ENCODE assay signal across 8 cellular contexts in the genomic region with DNA sequence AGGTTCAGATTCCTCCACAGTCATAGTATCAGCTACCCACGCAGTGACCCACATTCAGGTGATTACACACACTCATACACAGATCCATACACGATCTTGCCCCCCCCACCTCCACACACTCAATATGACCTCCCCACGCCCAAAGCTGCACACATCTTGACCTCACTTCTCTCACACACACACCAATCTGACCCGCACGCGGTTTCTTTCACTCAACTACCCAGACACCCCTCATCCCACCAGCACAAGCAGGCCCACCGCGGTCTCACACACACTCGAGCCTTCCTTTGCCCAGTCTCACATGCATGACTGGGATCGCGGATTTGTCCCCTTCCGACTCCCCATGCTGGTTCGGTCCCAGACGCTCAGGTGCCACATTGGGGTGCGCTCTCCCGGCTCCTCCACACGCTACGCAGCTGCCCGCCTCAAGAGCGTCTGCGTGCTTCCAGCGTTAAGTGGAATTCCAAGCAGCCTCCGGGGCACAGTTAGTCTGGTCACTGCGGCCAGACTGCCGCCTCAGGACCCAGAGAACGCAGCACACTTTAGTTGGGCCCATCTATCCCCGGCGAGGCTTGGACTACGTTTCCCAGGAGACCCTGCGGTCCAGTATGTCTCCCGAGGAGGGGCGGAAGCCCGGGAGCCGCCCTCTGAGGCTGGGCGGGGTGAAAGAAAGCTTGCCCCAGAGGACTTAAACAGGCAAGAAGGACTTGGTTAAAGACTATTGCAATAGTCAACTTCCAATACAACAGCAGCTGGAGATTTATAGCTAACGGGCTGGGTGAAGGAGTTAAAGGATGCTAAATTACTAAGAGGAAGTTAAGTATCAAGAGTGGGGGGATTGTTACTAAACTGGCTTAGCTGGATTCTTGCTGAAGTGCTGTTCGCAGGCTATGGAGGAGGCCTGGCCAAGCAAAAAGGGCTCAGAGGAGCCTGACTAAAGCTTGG. TPM values are rescaled to one million over a fixed set of nuclear protein-coding genes. Genes with fewer than 3 reads are reported as not detected.
DNase-seq lines count a peak whose midpoint lies in the region; ATAC-seq, FAIRE-seq and TF ChIP-seq lines count a peak whose summit lies in the region.

No MANE protein-coding gene starts in this region.

- H3K4me3 ChIP-seq in CD8-positive, alpha-beta T cell (ENCODE audit: low read depth, low read length), result peak overlapping the region; percentile 83
- H3K4me3 ChIP-seq in HL-60 (replicated peaks; ENCODE audit: insufficient read depth, low read length) (peak overlapping the region; percentile 82), endothelial cell of umbilical vein (replicated peaks in 1 of 3; ENCODE audit: insufficient read depth in 1 of 3, low read depth in 1 of 3, low read length in 3 of 3) (peak overlapping the region; percentile 49 to 75 (median 72))

- H4K20me1 ChIP-seq in endothelial cell of umbilical vein (replicated peaks; ENCODE audit: control insufficient read depth, extremely low read depth, insufficient read depth, low read length), result no peaks in the 10 kb centered on the region

- POLR2A ChIA-PET in CD8-positive, alpha-beta T cell (lab: Charles Lee), result interaction anchor here (0.6 to 5.7 kb wide), 16 partner anchors 8 to 745 kb away, joined by 3 to 80 read pairs (median 4); a partner anchor contains a TSS
- POLR2A ChIA-PET in endothelial cell of umbilical vein (lab: Charles Lee), result interaction anchor here (0.6 to 2.7 kb wide), 6 partner anchors 9 to 930 kb away, joined by 3 to 26 read pairs (median 5); a partner anchor contains a TSS

- H2AFZ ChIP-seq in endothelial cell of umbilical vein (ENCODE audit: low read depth, low read length), result peak overlapping the region; percentile 98

- no peaks in the 10 kb centered on the region for H3K36me3 ChIP-seq in CD8-positive, alpha-beta T cell (ENCODE audit: insufficient read depth, low read length)
- H3K36me3 ChIP-seq in endothelial cell of umbilical vein (ENCODE audit: control insufficient read depth in 2 of 2, extremely low read depth in 1 of 2, insufficient read depth in 2 of 2, low read length in 2 of 2), result no peaks in the 10 kb centered on the region

- peak overlapping the region; percentile 74 for H3K27ac ChIP-seq in CD8-positive, alpha-beta T cell (ENCODE audit: low read depth, low read length)
- peak overlapping the region; percentile 82 for H3K27ac ChIP-seq in HL-60 (replicated peaks)
- H3K27ac ChIP-seq in endothelial cell of umbilical vein (ENCODE audit: insufficient read depth, low read depth, low read length), result peak overlapping the region; percentile 83

- no peaks in the 10 kb centered on the region for H3K9me1 ChIP-seq in endothelial cell of umbilical vein (replicated peaks; ENCODE audit: control insufficient read depth, extremely low read depth, insufficient read depth, low read length)

- intact Hi-C loops in CD8-positive, alpha-beta T cell (cut with DNase I, micrococcal nuclease), result loop anchor here (1.0 to 10.0 kb wide), 20 partner anchors 12 to 1105 kb away; a partner anchor contains a TSS
- intact Hi-C loops in endothelial cell of umbilical vein (cut with micrococcal nuclease), result loop anchor here (1.0 to 5.0 kb wide), 6 partner anchors 12 to 322 kb away; a partner anchor contains a TSS

- dilution Hi-C loops in endothelial cell of umbilical vein (cut with MboI; ENCODE audit: extremely low pct_ligation_motif_present, low sequenced_read_pairs), result no loop called here

- no TSS peak for BruUV-seq in endothelial cell of umbilical vein (replicated peaks; lab: Mats Ljungman, UMichigan)

- peaks cover 42% of the 10 kb centered on the region for H3K36me3 Mint-ChIP-seq in CD8-positive, alpha-beta T cell
- H3K36me3 Mint-ChIP-seq in mesothelial cell of epicardium, result peaks cover 46% of the 10 kb centered on the region

- no peaks in the 10 kb centered on the region for H3K9me3 ChIP-seq in CD8-positive, alpha-beta T cell (ENCODE audit: low read length)
- no peaks in the 10 kb centered on the region for H3K9me3 ChIP-seq in endothelial cell of umbilical vein (replicated peaks; ENCODE audit: control insufficient read depth, insufficient read depth, low read length)

- peaks cover 20% of the 10 kb centered on the region for H3K4me1 Mint-ChIP-seq in CD8-positive, alpha-beta T cell (ENCODE audit: low read depth)
- peaks cover 3% of the 10 kb centered on the region for H3K4me1 Mint-ChIP-seq in mesothelial cell of epicardium

- no peaks in the 10 kb centered on the region for H3K79me2 ChIP-seq in endothelial cell of umbilical vein (ENCODE audit: control insufficient read depth, insufficient read depth, low read length)

- peaks cover 12% of the 10 kb centered on the region for H3K9me3 Mint-ChIP-seq in CD8-positive, alpha-beta T cell
- H3K9me3 Mint-ChIP-seq in mesothelial cell of epicardium, result peaks cover 22% of the 10 kb centered on the region

- H3K9ac ChIP-seq in endothelial cell of umbilical vein (replicated peaks; ENCODE audit: extremely low read depth, insufficient read depth, low read length), result peak overlapping the region; percentile 69

- H3K4me2 ChIP-seq in endothelial cell of umbilical vein (ENCODE audit: insufficient read depth, low read length), result peak overlapping the region; percentile 66

- peak; percentile 78 to 90 (median 85) for DNase-seq in CD8-positive, alpha-beta T cell
- peak; percentile 84 to 95 for DNase-seq in HL-60 (ENCODE audit: low read depth in 1 of 2, low spot score in 1 of 2)
- DNase-seq in NOMO-1 treated with dmso at 0.1 percent for 144 hours (lab: John Stamatoyannopoulos, UW; ENCODE audit: unreplicated experiment), result peak; percentile 80
- DNase-seq in activated CD8-positive, alpha-beta memory T cell treated with anti-CD3 and anti-CD28 coated beads, Interleukin-2, amount 50 U/mL, for 4 hours, result peak; percentile 89
- peak; percentile 94 for DNase-seq in endothelial cell of umbilical vein (ENCODE audit: low read depth, low spot score)
- DNase-seq in mesothelial cell of epicardium (ENCODE audit: low spot score in 2 of 2, unreplicated experiment in 2 of 2), result peak; percentile 77 to 80
- DNase-seq in stimulated activated CD8-positive, alpha-beta memory T cell treated with anti-CD3 and anti-CD28 coated beads, Interleukin-15, amount 100 ng/mL, for 24 hours (ENCODE audit: low read depth), result peak; percentile 51

- no peak for TF ChIP-seq CTCF in CD8-positive, alpha-beta T cell (IDR thresholded peaks at IDR 0.05)
- TF ChIP-seq CTCF in HL-60 (IDR thresholded peaks at IDR 0.05; ENCODE audit: insufficient read depth, low read length), result no peak
- TF ChIP-seq CTCF in endothelial cell of umbilical vein (IDR thresholded peaks at IDR 0.05; ENCODE audit: extremely low read depth in 1 of 2, insufficient read depth in 1 of 2, low read depth in 1 of 2, low read length in 2 of 2), result no peak
- TF ChIP-seq CTCF in mesothelial cell of epicardium (IDR thresholded peaks at IDR 0.05; ENCODE audit: unreplicated experiment), result no peak

- CTCF ChIA-PET in CD8-positive, alpha-beta T cell (lab: Charles Lee), result interaction anchor here (0.6 to 2.4 kb wide), 3 partner anchors 11 to 324 kb away, joined by 3 to 23 read pairs (median 3); a partner anchor contains a TSS
- CTCF ChIA-PET in endothelial cell of umbilical vein (lab: Charles Lee), result interaction anchor here (0.9 to 1.3 kb wide), 6 partner anchors 11 to 79 kb away, joined by 3 to 12 read pairs (median 3); a partner anchor contains a TSS

- no peaks in the 10 kb centered on the region for H3K27me3 Mint-ChIP-seq in CD8-positive, alpha-beta T cell (ENCODE audit: low read depth)
- H3K27me3 Mint-ChIP-seq in mesothelial cell of epicardium (ENCODE audit: low read depth), result no peaks in the 10 kb centered on the region

- no peak overlapping the region for H3K27ac Mint-ChIP-seq in CD8-positive, alpha-beta T cell
- no peak overlapping the region for H3K27ac Mint-ChIP-seq in mesothelial cell of epicardium

- peak; percentile 91 for FAIRE-seq in endothelial cell of umbilical vein (lab: Jason Lieb, UNC)

- H3K4me3 Mint-ChIP-seq in CD8-positive, alpha-beta T cell, result no peak overlapping the region
- no peak overlapping the region for H3K4me3 Mint-ChIP-seq in mesothelial cell of epicardium

- TF ChIP-seq POLR2A in endothelial cell of umbilical vein (IDR thresholded peaks at IDR 0.05; ENCODE audit: low read depth, low read length), result no peak

- peaks cover 14% of the 10 kb centered on the region for H3K4me1 ChIP-seq in CD8-positive, alpha-beta T cell (ENCODE audit: insufficient read depth, low read length)
- peaks cover 10% of the 10 kb centered on the region for H3K4me1 ChIP-seq in endothelial cell of umbilical vein (ENCODE audit: control insufficient read depth, extremely low read depth, insufficient read depth, low read length)

- no peaks in the 10 kb centered on the region for H3K27me3 ChIP-seq in CD8-positive, alpha-beta T cell (ENCODE audit: insufficient read depth, low read length)
- H3K27me3 ChIP-seq in HL-60 (ENCODE audit: insufficient read depth, poor library complexity, severe bottlenecking) (no peaks in the 10 kb centered on the region), endothelial cell of umbilical vein (ENCODE audit: control insufficient read depth in 2 of 2, insufficient read depth in 2 of 2, low read length in 2 of 2) (no peaks in the 10 kb centered on the region)

- peak; percentile 86 for ATAC-seq in CD8-positive, alpha-beta T cell
- peak; percentile 78 for ATAC-seq in GM19455 (IDR thresholded peaks at IDR 0.05; ENCODE audit: unreplicated experiment)

RNA-seq across cellular contexts. Expression of a gene that starts 0.7 kb away (rescaled TPM):
- 1 to 10 TPM; 7.8 to 8.0 TPM for total RNA-seq in CD8-positive, alpha-beta T cell
- total RNA-seq in endothelial cell of umbilical vein (3.4 and 3.8 TPM in 2 replicates), mesothelial cell of epicardium (14.0 to 15.8 TPM (median 15.2 TPM) in 3 replicates)
- polyA plus RNA-seq in endothelial cell of umbilical vein, result 2.2 and 2.7 TPM in 2 replicates
- 1.8 TPM in 2 replicates for polyA plus RNA-seq in endothelial cell of umbilical vein (2011; cell fraction: cytosol; rRNA removed)
- polyA plus RNA-seq in endothelial cell of umbilical vein (2011; cell fraction: nucleus; rRNA removed), result 5.1 and 7.6 TPM in 2 replicates
- polyA plus RNA-seq in endothelial cell of umbilical vein (2012), result 2.0 and 2.8 TPM in 2 replicates
- 5.7 and 6.1 TPM in 2 replicates for polyA minus RNA-seq in endothelial cell of umbilical vein
- polyA minus RNA-seq in endothelial cell of umbilical vein (2011; cell fraction: cytosol; rRNA and poly(A)+ RNA removed), result not detected
- 3.5 and 5.2 TPM in 2 replicates for polyA minus RNA-seq in endothelial cell of umbilical vein (2011; cell fraction: nucleus; rRNA and poly(A)+ RNA removed)

RNA-seq across cellular contexts. Expression of a gene that starts 11.8 kb away (rescaled TPM):
- total RNA-seq in CD8-positive, alpha-beta T cell, result 1 to 10 TPM; 2.1 to 3.6 TPM
- 5.2 and 5.6 TPM in 2 replicates for total RNA-seq in endothelial cell of umbilical vein
- polyA plus RNA-seq in endothelial cell of umbilical vein, result 1.6 and 2.1 TPM in 2 replicates
- polyA plus RNA-seq in endothelial cell of umbilical vein (2011; cell fraction: cytosol; rRNA removed), result 1.9 and 2.2 TPM in 2 replicates
- polyA plus RNA-seq in endothelial cell of umbilical vein (2011; cell fraction: nucleus; rRNA removed), result 1.9 and 3.5 TPM in 2 replicates
- polyA plus RNA-seq in endothelial cell of umbilical vein (2012), result 3.1 and 3.4 TPM in 2 replicates
- polyA minus RNA-seq in endothelial cell of umbilical vein, result 2.9 and 4.2 TPM in 2 replicates
- polyA minus RNA-seq in endothelial cell of umbilical vein (2011; cell fraction: cytosol; rRNA and poly(A)+ RNA removed), result not detected
- polyA minus RNA-seq in endothelial cell of umbilical vein (2011; cell fraction: nucleus; rRNA and poly(A)+ RNA removed), result 2.0 and 4.1 TPM in 2 replicates
- total RNA-seq in mesothelial cell of epicardium, result 12.4 to 13.3 TPM (median 12.8 TPM) in 3 replicates

Comparison
In these comparisons a context has a peak if more than half of its experiments do, and no peak if none do; other contexts are left out.
1. Peak in every context shown above with its lines: DNase-seq, ATAC-seq, H3K4me3 ChIP-seq and H3K27ac ChIP-seq.